In the genomic region with DNA sequence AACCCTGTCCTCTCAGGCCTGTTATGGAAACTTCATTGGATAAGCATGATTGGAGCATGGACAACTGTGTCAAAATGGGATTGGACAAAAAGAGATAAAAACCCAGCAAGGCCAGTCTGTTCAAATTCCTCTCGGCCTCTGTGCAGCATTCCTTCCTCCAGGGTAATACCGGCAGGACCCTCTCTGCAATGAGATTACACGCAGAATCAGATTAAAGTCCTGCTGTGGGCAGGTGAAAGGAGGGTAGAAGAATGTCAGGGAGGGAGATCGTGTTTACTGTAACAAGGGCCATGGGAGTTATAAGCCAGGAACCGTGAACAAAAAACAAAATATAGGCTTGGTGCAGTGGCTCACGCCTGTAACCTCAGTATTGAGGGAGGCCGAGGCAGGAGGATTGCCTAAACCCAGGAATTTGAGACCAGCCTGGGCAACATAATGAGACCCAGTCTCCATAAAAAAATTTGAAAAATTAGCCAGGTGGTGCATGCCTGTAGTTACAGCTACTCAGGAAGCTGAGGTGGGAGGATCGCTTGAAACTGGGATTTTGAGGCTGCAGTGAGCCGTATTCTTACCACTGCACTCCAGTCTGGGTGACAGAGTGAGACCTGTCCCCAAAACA, we compare ENCODE assay signal across 1 cellular context.
TF ChIP-seq lines count a peak whose summit lies in the region.

No MANE protein-coding gene starts in this region.

TF ChIP-seq in HepG2, 621 proteins besides CTCF, POLR2A, EP300 and RAD21:
- peak; percentile 92 for TF ChIP-seq TEAD3 (CRISPR knock-in tag; optimal IDR thresholded peaks at IDR 0.05; ENCODE audit: borderline replicate concordance)
- TF ChIP-seq ZNF362 (CRISPR knock-in tag; IDR thresholded peaks at IDR 0.05; ENCODE audit: borderline replicate concordance): no peak
